In genomic region chr4:146269228-146269653, GRCh38 we compare ENCODE assay signal across 19 cellular contexts. TPM values are rescaled to one million over a fixed set of nuclear protein-coding genes. Genes with fewer than 3 reads are reported as not detected.
DNase-seq lines count a peak whose midpoint lies in the region; ATAC-seq, FAIRE-seq and TF ChIP-seq lines count a peak whose summit lies in the region.
"Had no signal": no experiment of that assay in that cellular context is flagged by ENCODE, and none has a peak within 500 bp of the region (broad histone marks: within the 10 kb centered on the region; RNA-seq: fewer than 3 reads in every experiment).

No MANE protein-coding gene starts in this region.

- 77% methylated on average over 2 of the region's 2 CpGs for WGBS in esophagus muscularis mucosa

- intact Hi-C loops in esophagus muscularis mucosa (cut with DNase I), result no loop called here

- H3K9me3 ChIP-seq in esophagus muscularis mucosa, result no peaks in the 10 kb centered on the region
- H3K9me3 ChIP-seq: lower lobe of right lung, neutrophil had no signal

- H3K27ac ChIP-seq in esophagus muscularis mucosa (replicated peaks in 1 of 4), result no peak overlapping the region
- H3K27ac ChIP-seq: lower lobe of right lung, neutrophil had no signal

- no peak for FAIRE-seq in H54 (lab: Jason Lieb, UNC)

- H3K4me1 ChIP-seq in esophagus muscularis mucosa, result peaks cover 0 to 3% (median 0%) of the 10 kb centered on the region in 4 donors
- H3K4me1 ChIP-seq: lower lobe of right lung had no signal

- DNase-seq in GM10266 (ENCODE audit: extremely low spot score) (peak; percentile 29), H54 (ENCODE audit: insufficient read length, low spot score) (no peak), NCI-H345 treated with DMSO at 0.1 percent for 48 hours (lab: John Stamatoyannopoulos, UW; ENCODE audit: unreplicated experiment) (no peak), NCI-H1694 (lab: John Stamatoyannopoulos, UW) (no peak), esophagus muscularis mucosa (ENCODE audit: extremely low spot score) (no peak)
- DNase-seq: activated B cell treated with CpG ODN at 0.5 μM for 24 hours; activated T-cell treated with anti-CD3 and anti-CD28 coated beads, Interleukin-2, amount 50 U/mL, for 4 hours; DMS53; GOT3; hippocampal formation; Karpas-422; lower lobe of right lung; SHP77 treated with DMSO at 0.1 percent for 48 hours had no signal

- H3K4me3 ChIP-seq in esophagus muscularis mucosa, result no peak overlapping the region
- H3K4me3 ChIP-seq: lower lobe of right lung had no signal

- TF ChIP-seq EP300 in esophagus muscularis mucosa (IDR thresholded peaks at IDR 0.05), result no peak

- H3K27me3 ChIP-seq in esophagus muscularis mucosa, result no peaks in the 10 kb centered on the region
- H3K27me3 ChIP-seq: neutrophil had no signal

- no peaks in the 10 kb centered on the region for H3K36me3 ChIP-seq in esophagus muscularis mucosa
- H3K36me3 ChIP-seq: lower lobe of right lung, neutrophil had no signal

- TF ChIP-seq CTCF in GM10266 (IDR thresholded peaks at IDR 0.05; ENCODE audit: control insufficient read depth, insufficient read depth, low read depth, missing control alignments) (no peak), esophagus muscularis mucosa (IDR thresholded peaks at IDR 0.05) (no peak)

- ATAC-seq in GM19324 (IDR thresholded peaks at IDR 0.05; ENCODE audit: low FRiP score, unreplicated experiment), result peak; percentile 69
- peak; percentile 44 for ATAC-seq in HG02588 (IDR thresholded peaks at IDR 0.05; ENCODE audit: unreplicated experiment)
- peak; percentile 64 for ATAC-seq in HG03175 (IDR thresholded peaks at IDR 0.05; ENCODE audit: unreplicated experiment)
- ATAC-seq: activated T-cell treated with anti-CD3 and anti-CD28 coated beads, Interleukin-2, amount 50 U/mL, for 4 hours; lower lobe of right lung had no signal

- TF ChIP-seq POLR2A in H54 (IDR thresholded peaks at IDR 0.05; ENCODE audit: low read depth, low read length) (no peak), esophagus muscularis mucosa (IDR thresholded peaks at IDR 0.05; ENCODE audit: low read depth) (no peak)

RNA-seq across cellular contexts. Expression of gene REELD1, which starts 54.9 kb away (rescaled TPM):
- under 1 TPM in 2 of 4 donors, not detected in 2; 0.33 to 0.83 TPM for total RNA-seq in esophagus muscularis mucosa
- total RNA-seq: A673, NCI-H460 had no signal
